Comparison of ENCODE assay signal across 1 cellular context in the genomic region with DNA sequence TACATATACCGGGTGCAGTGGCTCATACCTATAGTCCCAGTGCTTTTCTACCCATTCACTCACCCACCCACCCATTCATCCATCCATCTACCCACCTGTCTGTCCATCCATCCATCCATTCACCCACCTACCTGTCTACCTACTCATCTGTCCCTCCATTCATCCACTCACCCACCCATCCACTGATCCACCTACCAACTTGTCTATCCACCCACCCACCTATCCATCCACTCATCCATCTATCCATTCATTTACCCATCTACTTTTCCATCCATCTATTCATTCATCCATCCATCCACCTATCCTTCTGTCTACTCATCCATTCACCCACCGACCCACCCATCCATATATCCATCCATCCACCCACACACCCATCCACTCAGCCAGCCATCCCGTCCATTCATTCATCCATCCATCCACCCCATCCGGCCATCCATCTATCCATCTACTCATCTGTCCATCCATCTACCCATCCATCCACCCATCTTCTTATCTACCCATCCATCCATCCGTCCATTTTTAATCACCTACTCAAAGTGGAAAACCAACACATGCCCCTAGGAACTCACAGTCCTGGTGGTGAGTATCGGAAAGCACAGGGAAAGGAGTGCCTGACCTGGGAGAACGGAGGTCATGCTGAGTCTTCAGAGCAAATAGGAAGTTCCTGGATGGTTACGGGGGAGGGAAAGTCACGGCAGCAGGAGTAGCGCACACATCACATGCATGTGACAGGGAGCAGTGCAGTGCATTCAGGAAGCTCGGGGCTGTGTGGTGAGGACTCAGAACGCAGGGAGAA.
TF ChIP-seq lines count a peak whose summit lies in the region.

No MANE protein-coding gene starts in this region.

TF ChIP-seq in IMR-90, 13 proteins besides CTCF, POLR2A, EP300 and RAD21:
- TF ChIP-seq SMC3 (IDR thresholded peaks at IDR 0.05; ENCODE audit: low read depth, low read length) (no peak), FOS (IDR thresholded peaks at IDR 0.05; ENCODE audit: low read depth, low read length) (no peak), CEBPB (IDR thresholded peaks at IDR 0.05; ENCODE audit: low read depth, low read length) (no peak)
- TF ChIP-seq, protein P1, sequence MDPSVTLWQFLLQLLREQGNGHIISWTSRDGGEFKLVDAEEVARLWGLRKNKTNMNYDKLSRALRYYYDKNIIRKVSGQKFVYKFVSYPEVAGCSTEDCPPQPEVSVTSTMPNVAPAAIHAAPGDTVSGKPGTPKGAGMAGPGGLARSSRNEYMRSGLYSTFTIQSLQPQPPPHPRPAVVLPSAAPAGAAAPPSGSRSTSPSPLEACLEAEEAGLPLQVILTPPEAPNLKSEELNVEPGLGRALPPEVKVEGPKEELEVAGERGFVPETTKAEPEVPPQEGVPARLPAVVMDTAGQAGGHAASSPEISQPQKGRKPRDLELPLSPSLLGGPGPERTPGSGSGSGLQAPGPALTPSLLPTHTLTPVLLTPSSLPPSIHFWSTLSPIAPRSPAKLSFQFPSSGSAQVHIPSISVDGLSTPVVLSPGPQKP (IDR thresholded peaks at IDR 0.05; ENCODE audit: borderline replicate concordance, low read depth, low read length) = no peak
- TF ChIP-seq, protein P2, sequence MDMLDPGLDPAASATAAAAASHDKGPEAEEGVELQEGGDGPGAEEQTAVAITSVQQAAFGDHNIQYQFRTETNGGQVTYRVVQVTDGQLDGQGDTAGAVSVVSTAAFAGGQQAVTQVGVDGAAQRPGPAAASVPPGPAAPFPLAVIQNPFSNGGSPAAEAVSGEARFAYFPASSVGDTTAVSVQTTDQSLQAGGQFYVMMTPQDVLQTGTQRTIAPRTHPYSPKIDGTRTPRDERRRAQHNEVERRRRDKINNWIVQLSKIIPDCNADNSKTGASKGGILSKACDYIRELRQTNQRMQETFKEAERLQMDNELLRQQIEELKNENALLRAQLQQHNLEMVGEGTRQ (IDR thresholded peaks at IDR 0.05; ENCODE audit: low read depth, low read length) = no peak
